ENCODE assay signal across 33 cellular contexts in the genomic region with DNA sequence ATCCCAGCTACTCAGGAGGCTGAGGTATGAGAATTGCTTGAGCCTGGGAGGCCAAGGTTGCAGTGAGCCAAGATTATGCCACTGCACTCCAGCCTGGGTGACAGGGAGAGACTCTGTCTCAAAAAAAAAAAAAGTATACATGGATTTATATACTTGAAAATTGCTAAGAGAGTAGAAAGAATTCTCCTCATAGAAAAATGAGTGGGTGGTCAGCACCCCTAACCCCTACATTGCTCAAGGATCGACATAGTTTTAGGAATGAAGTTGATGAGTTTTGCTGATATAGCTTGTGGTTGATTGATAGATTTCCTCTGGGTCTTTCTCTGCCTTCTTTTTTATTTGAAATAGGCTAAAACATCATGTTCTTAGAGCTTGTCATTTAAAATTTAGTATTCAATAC.
"Had no signal": no experiment of that assay in that cellular context is flagged by ENCODE, and none has a peak within 500 bp of the region (broad histone marks: within the 10 kb centered on the region; RNA-seq: fewer than 3 reads in every experiment).

No MANE protein-coding gene starts in this region.

- H3K4me3 ChIP-seq: adrenal gland, body of pancreas, breast epithelium had no signal

- H3K27me3 Mint-ChIP-seq: activated B cell treated with CpG ODN at 0.5 μM for 24 hours; activated CD4-positive, alpha-beta memory T cell treated with anti-CD3 and anti-CD28 coated beads for 36 hours; activated CD4-positive, alpha-beta T cell treated with anti-CD3 and anti-CD28 coated beads, Interleukin-2, amount 10 ng/mL, durations not matched to agents 24 days and 14 days; activated CD8-positive, alpha-beta T cell treated with anti-CD3 and anti-CD28 coated beads for 36 hours; activated naive CD8-positive, alpha-beta T cell treated with anti-CD3 and anti-CD28 coated beads, Interleukin-2, amount 10 ng/mL, durations not matched to agents 7 days and 5 days; activated T-helper 17 cell treated with anti-CD3 and anti-CD28 coated beads, Interleukin-2, amount 50 U/mL, for 72 hours; central memory CD8-positive, alpha-beta T cell; T-cell had no signal

- H3K4me1 ChIP-seq: breast epithelium had no signal

- H3K36me3 ChIP-seq: adrenal gland, brain microvascular endothelial cell, breast epithelium had no signal

- ATAC-seq: activated CD8-positive, alpha-beta T cell treated with anti-CD3 and anti-CD28 coated beads for 36 hours; activated naive CD4-positive, alpha-beta T cell treated with anti-CD3 and anti-CD28 coated beads, Interleukin-2, amount 50 U/mL, for 72 hours; activated T-cell treated with anti-CD3 and anti-CD28 coated beads, Interleukin-2, amount 50 U/mL, for 4 hours; activated T-cell treated with anti-CD3 and anti-CD28 coated beads, Interleukin-2, amount 50 U/mL, for 72 hours; activated T-helper 17 cell treated with anti-CD3 and anti-CD28 coated beads, Interleukin-2, amount 50 U/mL, for 72 hours; body of pancreas had no signal

- H3K27ac Mint-ChIP-seq: activated B cell treated with CpG ODN at 0.5 μM for 24 hours; activated CD4-positive, alpha-beta memory T cell treated with anti-CD3 and anti-CD28 coated beads for 36 hours; activated CD4-positive, alpha-beta T cell treated with anti-CD3 and anti-CD28 coated beads, Interleukin-2, amount 10 ng/mL, durations not matched to agents 24 days and 14 days; activated naive CD4-positive, alpha-beta T cell treated with anti-CD3 and anti-CD28 coated beads for 36 hours; activated naive CD8-positive, alpha-beta T cell treated with anti-CD3 and anti-CD28 coated beads, Interleukin-2, amount 10 ng/mL, durations not matched to agents 7 days and 5 days; activated T-cell treated with anti-CD3 and anti-CD28 coated beads, Interleukin-2, amount 50 U/mL, for 72 hours; activated T-helper 1 cell treated with anti-CD3 and anti-CD28 coated beads, Interleukin-12 subunit alpha, Interleukin-12 subunit beta, Interleukin-2, Interleukin-4 antibody, amounts not matched to agents 30 ng/mL and 10 ng/mL and 1 ng/mL, durations not matched to agents 14 hours and 24 hours and 36 hours; activated T-helper 17 cell treated with anti-CD3 and anti-CD28 coated beads, Interleukin-2, amount 50 U/mL, for 72 hours; T-helper 2 cell treated with Interferon-gamma antibody and Interleukin-4, amounts not matched to agents 5 μg/mL and 100 μg/mL, for 36 hours had no signal

- DNase-seq: activated B cell treated with CpG ODN at 0.5 μM for 24 hours; activated CD4-positive, alpha-beta memory T cell treated with anti-CD3 and anti-CD28 coated beads for 36 hours; activated CD4-positive, alpha-beta T cell treated with anti-CD3 and anti-CD28 coated beads, Interleukin-2, amount 10 ng/mL, durations not matched to agents 24 days and 14 days; activated CD4-positive, alpha-beta T cell treated with anti-CD3 and anti-CD28 coated beads, Interleukin-2, amount 50 U/mL, for 1 hour; activated CD4-positive, alpha-beta T cell treated with anti-CD3 and anti-CD28 coated beads, Interleukin-2, amount 50 U/mL, for 4 hours; activated CD4-positive, CD25-positive, alpha-beta regulatory T cell treated with anti-CD3 and anti-CD28 coated beads, Interleukin-2, amount 50 U/mL, for 72 hours; activated CD8-positive, alpha-beta memory T cell treated with anti-CD3 and anti-CD28 coated beads, Interleukin-2, amount 50 U/mL, for 4 hours; activated effector memory CD4-positive, alpha-beta T cell treated with anti-CD3 and anti-CD28 coated beads, Interleukin-2, amount 50 U/mL, for 16 hours; activated naive CD4-positive, alpha-beta T cell; activated naive CD4-positive, alpha-beta T cell treated with anti-CD3 and anti-CD28 coated beads for 36 hours; activated naive CD4-positive, alpha-beta T cell treated with anti-CD3 and anti-CD28 coated beads, Interleukin-2, amount 50 U/mL, for 16 hours; activated naive CD8-positive, alpha-beta T cell treated with anti-CD3 and anti-CD28 coated beads, Interleukin-2, amount 10 ng/mL, durations not matched to agents 7 days and 5 days; activated T-cell treated with anti-CD3 and anti-CD28 coated beads for 4 hours; activated T-cell treated with anti-CD3 and anti-CD28 coated beads, Interleukin-2, amount 50 U/mL, for 1 hour; activated T-cell treated with anti-CD3 and anti-CD28 coated beads, Interleukin-2, amount 50 U/mL, for 4 hours; activated T-cell treated with anti-CD3 and anti-CD28 coated beads, Interleukin-2, amount 50 U/mL, for 72 hours; adrenal gland; amniotic stem cell; aorta; body of pancreas; brain microvascular endothelial cell; cerebellar nuclear complex; T-helper 2 cell; T-helper 9 cell had no signal

- H3K9me3 Mint-ChIP-seq: activated B cell treated with CpG ODN at 0.5 μM for 24 hours; activated CD4-positive, alpha-beta memory T cell treated with anti-CD3 and anti-CD28 coated beads for 36 hours; activated CD4-positive, alpha-beta T cell treated with anti-CD3 and anti-CD28 coated beads, Interleukin-2, amount 10 ng/mL, durations not matched to agents 24 days and 14 days; activated CD8-positive, alpha-beta T cell treated with anti-CD3 and anti-CD28 coated beads for 36 hours; activated naive CD4-positive, alpha-beta T cell treated with anti-CD3 and anti-CD28 coated beads for 36 hours; activated naive CD4-positive, alpha-beta T cell treated with anti-CD3 and anti-CD28 coated beads, Interleukin-2, amount 50 U/mL, for 72 hours; activated naive CD8-positive, alpha-beta T cell treated with anti-CD3 and anti-CD28 coated beads, Interleukin-2, amount 10 ng/mL, durations not matched to agents 7 days and 5 days; activated T-cell treated with anti-CD3 and anti-CD28 coated beads, Interleukin-2, amount 50 U/mL, for 4 hours; activated T-cell treated with anti-CD3 and anti-CD28 coated beads, Interleukin-2, amount 50 U/mL, for 72 hours; activated T-helper 1 cell treated with anti-CD3 and anti-CD28 coated beads, Interleukin-12 subunit alpha, Interleukin-12 subunit beta, Interleukin-2, Interleukin-4 antibody, amounts not matched to agents 30 ng/mL and 10 ng/mL and 1 ng/mL, durations not matched to agents 14 hours and 24 hours and 36 hours; activated T-helper 17 cell treated with anti-CD3 and anti-CD28 coated beads, Interleukin-2, amount 50 U/mL, for 72 hours; central memory CD8-positive, alpha-beta T cell; T-cell; T-helper 2 cell treated with Interferon-gamma antibody and Interleukin-4, amounts not matched to agents 5 μg/mL and 100 μg/mL, for 36 hours had no signal

- H3K27me3 ChIP-seq: adrenal gland, body of pancreas, brain microvascular endothelial cell, breast epithelium had no signal

- H3K4me3 Mint-ChIP-seq: activated B cell treated with CpG ODN at 0.5 μM for 24 hours; activated CD4-positive, alpha-beta T cell treated with anti-CD3 and anti-CD28 coated beads, Interleukin-2, amount 10 ng/mL, durations not matched to agents 24 days and 14 days; activated CD8-positive, alpha-beta T cell treated with anti-CD3 and anti-CD28 coated beads for 36 hours; activated naive CD4-positive, alpha-beta T cell treated with anti-CD3 and anti-CD28 coated beads for 36 hours; activated naive CD8-positive, alpha-beta T cell treated with anti-CD3 and anti-CD28 coated beads, Interleukin-2, amount 10 ng/mL, durations not matched to agents 7 days and 5 days; activated T-cell treated with anti-CD3 and anti-CD28 coated beads, Interleukin-2, amount 50 U/mL, for 4 hours; activated T-cell treated with anti-CD3 and anti-CD28 coated beads, Interleukin-2, amount 50 U/mL, for 72 hours; activated T-helper 1 cell treated with anti-CD3 and anti-CD28 coated beads, Interleukin-12 subunit alpha, Interleukin-12 subunit beta, Interleukin-2, Interleukin-4 antibody, amounts not matched to agents 30 ng/mL and 10 ng/mL and 1 ng/mL, durations not matched to agents 14 hours and 24 hours and 36 hours; central memory CD8-positive, alpha-beta T cell; T-helper 2 cell treated with Interferon-gamma antibody and Interleukin-4, amounts not matched to agents 5 μg/mL and 100 μg/mL, for 36 hours had no signal

- H3K27ac ChIP-seq: adrenal gland, body of pancreas, brain microvascular endothelial cell, breast epithelium, VCaP had no signal

- H3K9me3 ChIP-seq: adrenal gland, body of pancreas, breast epithelium had no signal

- H3K36me3 Mint-ChIP-seq: activated naive CD4-positive, alpha-beta T cell treated with anti-CD3 and anti-CD28 coated beads, Interleukin-2, amount 50 U/mL, for 72 hours had no signal
